ENCODE assay signal across 1 cellular context in genomic region chr15:61530769-61531168, GRCh38.
TF ChIP-seq lines count a peak whose summit lies in the region.

No MANE protein-coding gene starts in this region.

TF ChIP-seq in GM23338, 12 proteins besides CTCF, POLR2A, EP300 and RAD21 (continued from another document):
- TF ChIP-seq ZNF462 (CRISPR knock-in tag; IDR thresholded peaks at IDR 0.05) (no peak), EZH2 (IDR thresholded peaks at IDR 0.05; ENCODE audit: low read depth, unreplicated experiment) (no peak), STAT1 (IDR thresholded peaks at IDR 0.05; ENCODE audit: unreplicated experiment) (no peak), EZH2phosphoT487 (IDR thresholded peaks at IDR 0.05; ENCODE audit: unreplicated experiment) (no peak)
